18 cellular contexts compared by ENCODE assay signal in the genomic region with DNA sequence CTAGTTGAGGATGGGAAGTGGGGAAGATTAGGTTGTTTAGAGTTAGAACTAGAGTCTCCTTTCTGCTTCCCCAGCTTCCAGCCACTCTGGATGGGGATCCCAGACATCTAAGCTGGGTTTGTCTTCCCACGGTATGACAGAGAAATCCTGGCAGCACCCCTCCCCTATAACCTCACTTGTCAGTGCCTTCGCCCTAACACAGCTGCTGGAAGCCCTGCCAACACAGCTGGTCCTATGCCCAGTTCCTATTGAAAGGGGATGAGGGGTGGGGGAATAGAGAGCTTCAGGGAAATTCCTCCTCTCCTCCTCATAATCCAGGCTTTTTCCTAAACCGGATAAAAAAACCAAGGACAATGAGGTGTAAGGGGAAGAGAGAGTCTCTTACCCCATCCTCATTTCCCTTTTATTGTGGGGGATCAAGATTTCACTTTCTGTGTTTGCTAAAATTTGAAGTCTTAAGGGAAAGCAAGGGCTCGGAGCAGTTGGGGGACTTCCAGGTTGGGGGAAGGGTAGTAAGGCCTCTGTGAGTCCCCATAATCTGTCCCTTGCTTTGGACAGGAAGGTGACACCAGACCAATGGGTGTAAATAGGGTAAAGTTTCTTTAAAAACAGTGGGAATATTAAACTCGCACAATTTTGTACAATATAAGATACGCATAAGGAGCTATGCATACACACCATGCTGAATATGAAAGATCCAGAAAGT. TPM values are rescaled to one million over a fixed set of nuclear protein-coding genes. Genes with fewer than 3 reads are reported as not detected.
DNase-seq lines count a peak whose midpoint lies in the region; ATAC-seq, FAIRE-seq and TF ChIP-seq lines count a peak whose summit lies in the region.
"Had no signal": no experiment of that assay in that cellular context is flagged by ENCODE, and none has a peak within 500 bp of the region (broad histone marks: within the 10 kb centered on the region; RNA-seq: fewer than 3 reads in every experiment).

No MANE protein-coding gene starts in this region.

- peaks cover 4% of the 10 kb centered on the region for H3K4me1 Mint-ChIP-seq in activated naive CD4-positive, alpha-beta T cell treated with anti-CD3 and anti-CD28 coated beads, Interleukin-2, amount 50 U/mL, for 24 hours
- H3K4me1 Mint-ChIP-seq: neural progenitor cell, WTC11 had no signal

- no peak overlapping the region for H3K18ac ChIP-seq in mesenchymal stem cell (ENCODE audit: low read depth in 1 of 2, low read length in 2 of 2)

- peak overlapping the region; percentile 18 for H3K27ac Mint-ChIP-seq in activated naive CD4-positive, alpha-beta T cell treated with anti-CD3 and anti-CD28 coated beads, Interleukin-2, amount 50 U/mL, for 24 hours
- H3K27ac Mint-ChIP-seq: WTC11 had no signal

- H2AFZ ChIP-seq in mesenchymal stem cell (ENCODE audit: low read depth, low read length), result no peak overlapping the region
- H2AFZ ChIP-seq: neural progenitor cell had no signal

- H3K27me3 Mint-ChIP-seq in activated naive CD4-positive, alpha-beta T cell treated with anti-CD3 and anti-CD28 coated beads, Interleukin-2, amount 50 U/mL, for 24 hours, result no peaks in the 10 kb centered on the region

- no peak overlapping the region for H3K14ac ChIP-seq in mesenchymal stem cell (ENCODE audit: low read length in 2 of 2)

- H3K36me3 ChIP-seq in mesenchymal stem cell (ENCODE audit: control insufficient read depth in 1 of 2, insufficient read depth in 2 of 2, low read depth in 1 of 2, low read length in 2 of 2) (peaks cover 61 to 76% of the 10 kb centered on the region in 2 experiments), subcutaneous abdominal adipose tissue (ENCODE audit: control insufficient read depth in 5 of 5, insufficient read depth in 5 of 5, low read length in 5 of 5) (peaks cover 7 to 83% (median 70%) of the 10 kb centered on the region in 5 donors), testis (ENCODE audit: low read depth, missing control alignments) (peaks cover 4% of the 10 kb centered on the region)
- H3K36me3 ChIP-seq: neural progenitor cell had no signal

- H3K9ac ChIP-seq in mesenchymal stem cell (ENCODE audit: low read length) (peak overlapping the region; percentile 12), subcutaneous abdominal adipose tissue (ENCODE audit: low read length in 5 of 5) (peak overlapping the region in 4 of 5 donors; percentile 1 to 44 (median 30))
- H3K9ac ChIP-seq: neural progenitor cell had no signal

- no peak overlapping the region for H2BK5ac ChIP-seq in mesenchymal stem cell (ENCODE audit: low read depth, low read length, poor library complexity, severe bottlenecking)

- H3K9me3 ChIP-seq in mesenchymal stem cell (ENCODE audit: control insufficient read depth, low read length) (no peaks in the 10 kb centered on the region), subcutaneous abdominal adipose tissue (ENCODE audit: control insufficient read depth in 5 of 5, low read length in 5 of 5) (no peaks in the 10 kb centered on the region), testis (no peaks in the 10 kb centered on the region)
- H3K9me3 ChIP-seq: heart right ventricle, left lung had no signal

- no peak overlapping the region for H2BK12ac ChIP-seq in mesenchymal stem cell (ENCODE audit: low read length in 2 of 2)

- no peak overlapping the region for H2BK120ac ChIP-seq in mesenchymal stem cell (ENCODE audit: low read depth, low read length)

- no peak overlapping the region for H3K23ac ChIP-seq in mesenchymal stem cell (ENCODE audit: low read length in 2 of 2)

- no peak for TF ChIP-seq CTCF in dorsolateral prefrontal cortex (IDR thresholded peaks at IDR 0.05 in 54 of 56, conservative IDR thresholded peaks at IDR 0.05 in 2 of 56; ENCODE audit: low read depth in 1 of 56, partially characterized antibody in 56 of 56)
- no peak for TF ChIP-seq CTCF in testis (IDR thresholded peaks at IDR 0.05)

- intact Hi-C loops in dorsolateral prefrontal cortex (cut with DNase I) (loop anchor here in 1 of 2 donors (10.0 kb wide), 1 partner anchor 440 kb away; a partner anchor contains a TSS), testis (cut with DNase I; ENCODE audit: low total_unique reads) (no loop called here)

- no peak for DNase-seq in activated naive CD4-positive, alpha-beta T cell treated with anti-CD3 and anti-CD28 coated beads, Interleukin-2, amount 50 U/mL, for 16 hours
- DNase-seq in dorsolateral prefrontal cortex, result peak in 9 of 10 donors; percentile 67 to 89 (median 80)
- DNase-seq in mesenchymal stem cell, result no peak
- DNase-seq in testis, result no peak
- no peak for DNase-seq in urothelium cell line (ENCODE audit: low spot score)
- DNase-seq: amniotic stem cell; effector CD8-positive, alpha-beta T cell; heart right ventricle; left lung; NCI-H2227 treated with DMSO at 0.1 percent for 48 hours; trophoblast cell had no signal

- ATAC-seq in HG02840 (IDR thresholded peaks at IDR 0.05; ENCODE audit: low FRiP score, unreplicated experiment), result no peak

- no peak overlapping the region for H3K4me2 ChIP-seq in mesenchymal stem cell (ENCODE audit: low read length, poor library complexity, severe bottlenecking)
- H3K4me2 ChIP-seq: neural progenitor cell had no signal

- no peak overlapping the region for H2BK15ac ChIP-seq in mesenchymal stem cell (ENCODE audit: low read depth, poor library complexity, severe bottlenecking)

- H2AK5ac ChIP-seq in mesenchymal stem cell (ENCODE audit: low read length, severe bottlenecking), result no peak overlapping the region

- H3K9me3 Mint-ChIP-seq in activated naive CD4-positive, alpha-beta T cell treated with anti-CD3 and anti-CD28 coated beads, Interleukin-2, amount 50 U/mL, for 24 hours, result no peaks in the 10 kb centered on the region
- H3K9me3 Mint-ChIP-seq: neural progenitor cell, WTC11 had no signal

- FAIRE-seq in urothelium cell line (lab: Jason Lieb, UNC), result no peak
- FAIRE-seq: HTR-8/SVneo had no signal

- H3K36me3 Mint-ChIP-seq in activated naive CD4-positive, alpha-beta T cell treated with anti-CD3 and anti-CD28 coated beads, Interleukin-2, amount 50 U/mL, for 24 hours, result peaks cover 8% of the 10 kb centered on the region

- TF ChIP-seq POLR2A in testis (IDR thresholded peaks at IDR 0.05), result no peak

- H4K8ac ChIP-seq in mesenchymal stem cell (ENCODE audit: low read length), result no peak overlapping the region

- H3K4me3 Mint-ChIP-seq in activated naive CD4-positive, alpha-beta T cell treated with anti-CD3 and anti-CD28 coated beads, Interleukin-2, amount 50 U/mL, for 24 hours, result no peak overlapping the region
- H3K4me3 Mint-ChIP-seq: neural progenitor cell, WTC11 had no signal

- no peak overlapping the region for H3K4ac ChIP-seq in mesenchymal stem cell (ENCODE audit: low read depth in 1 of 2, low read length in 2 of 2)

- H4K91ac ChIP-seq in mesenchymal stem cell (ENCODE audit: low read length), result no peak overlapping the region

- H3K4me1 ChIP-seq in mesenchymal stem cell (ENCODE audit: control insufficient read depth, insufficient read depth, low read depth, low read length) (no peaks in the 10 kb centered on the region), subcutaneous abdominal adipose tissue (ENCODE audit: control insufficient read depth in 5 of 5, insufficient read depth in 5 of 5, low read length in 5 of 5) (peaks cover 0 to 14% (median 12%) of the 10 kb centered on the region in 5 donors), testis (no peaks in the 10 kb centered on the region)
- H3K4me1 ChIP-seq: left lung, neural progenitor cell had no signal

- H3K27me3 ChIP-seq in dorsolateral prefrontal cortex, result no peaks in the 10 kb centered on the region
- H3K27me3 ChIP-seq in mesenchymal stem cell (ENCODE audit: control insufficient read depth in 1 of 2, insufficient read depth in 1 of 2, low read length in 2 of 2), result no peaks in the 10 kb centered on the region
- H3K27me3 ChIP-seq in subcutaneous abdominal adipose tissue (ENCODE audit: control insufficient read depth in 5 of 5, insufficient read depth in 4 of 5, low read length in 5 of 5), result no peaks in the 10 kb centered on the region
- no peaks in the 10 kb centered on the region for H3K27me3 ChIP-seq in testis
- H3K27me3 ChIP-seq: heart right ventricle, left lung, neural progenitor cell had no signal

- H3K27ac ChIP-seq in dorsolateral prefrontal cortex, result peak overlapping the region in 58 of 59 donors; percentile 52 to 93 (median 81)
- H3K27ac ChIP-seq in mesenchymal stem cell (ENCODE audit: low read length, poor library complexity, severe bottlenecking), result no peak overlapping the region
- peak overlapping the region; percentile 54 for H3K27ac ChIP-seq in subcutaneous abdominal adipose tissue (ENCODE audit: low read depth, low read length)
- no peak overlapping the region for H3K27ac ChIP-seq in testis
- H3K27ac ChIP-seq: left lung, neural progenitor cell had no signal

- H3K4me3 ChIP-seq in dorsolateral prefrontal cortex (peak overlapping the region in 31 of 59 donors; percentile 0 to 46 (median 27)), mesenchymal stem cell (ENCODE audit: insufficient read depth in 1 of 2, low read depth in 1 of 2, low read length in 2 of 2) (no peak overlapping the region), subcutaneous abdominal adipose tissue (ENCODE audit: low read depth in 1 of 5, low read length in 5 of 5) (no peak overlapping the region), testis (no peak overlapping the region)
- H3K4me3 ChIP-seq: heart right ventricle, left lung, neural progenitor cell had no signal

- 98% methylated on average over 3 of the region's 6 CpGs for WGBS in mesenchymal stem cell
- WGBS in testis, 2 donors, result 64 to 77% methylated on average over 6 of the region's 6 CpGs

- peaks cover 4% of the 10 kb centered on the region for H3K79me1 ChIP-seq in mesenchymal stem cell (replicated peaks; ENCODE audit: low read length, poor library complexity, severe bottlenecking)

RNA-seq across cellular contexts. Expression of a gene that starts 0.6 kb away (rescaled TPM):
- total RNA-seq in dorsolateral prefrontal cortex (1 to 10 TPM in 27 of 120 experiments, under 1 TPM in 7, not detected in 86; 0.60 to 2.8 (median 1.3) TPM), testis (not detected)
- 0.06 TPM for polyA plus RNA-seq in mesenchymal stem cell (2013, experiment 1 of 2)
- 0.14 TPM for polyA plus RNA-seq in mesenchymal stem cell (2013, experiment 2 of 2)
- 2.1 TPM for polyA plus RNA-seq in testis (ENCODE audit: insufficient read depth, low read depth, low replicate concordance)

RNA-seq across cellular contexts. Expression of a gene that starts 9.2 kb away (rescaled TPM):
- total RNA-seq in dorsolateral prefrontal cortex, result 10 to 100 TPM; 20.8 to 38.5 (median 28.7) TPM
- polyA plus RNA-seq in mesenchymal stem cell (2013, experiment 1 of 2), result 51.1 TPM
- polyA plus RNA-seq in mesenchymal stem cell (2013, experiment 2 of 2), result 52.4 TPM
- total RNA-seq in testis, result 10 to 100 TPM; 27.5 to 31.7 TPM
- polyA plus RNA-seq in testis (ENCODE audit: insufficient read depth, low read depth, low replicate concordance), result 46.0 TPM

RNA-seq across cellular contexts. Expression of a gene that starts 9.5 kb away (rescaled TPM):
- 10 to 100 TPM; 11.8 to 24.4 (median 17.1) TPM for total RNA-seq in dorsolateral prefrontal cortex
- 5.9 TPM for polyA plus RNA-seq in mesenchymal stem cell (2013, experiment 1 of 2)
- 5.2 TPM for polyA plus RNA-seq in mesenchymal stem cell (2013, experiment 2 of 2)
- total RNA-seq in testis, result 10 to 100 TPM; 14.9 to 17.0 TPM
- 9.5 TPM for polyA plus RNA-seq in testis (ENCODE audit: insufficient read depth, low read depth, low replicate concordance)

RNA-seq across cellular contexts. Expression of a gene that starts 14.8 kb away (rescaled TPM):
- 10 to 100 TPM; 29.6 to 76.5 (median 50.5) TPM for total RNA-seq in dorsolateral prefrontal cortex
- 41.7 TPM for polyA plus RNA-seq in mesenchymal stem cell (2013, experiment 1 of 2)
- 39.3 TPM for polyA plus RNA-seq in mesenchymal stem cell (2013, experiment 2 of 2)
- total RNA-seq in testis, result 10 to 100 TPM; 31.9 to 42.7 TPM
- 57.9 TPM for polyA plus RNA-seq in testis (ENCODE audit: insufficient read depth, low read depth, low replicate concordance)

RNA-seq across cellular contexts. Expression of a gene that starts 18.7 kb away (rescaled TPM):
- total RNA-seq in dorsolateral prefrontal cortex (1 to 10 TPM in 102 of 120 experiments, under 1 TPM in 14, not detected in 4; 0.40 to 6.4 (median 1.9) TPM), testis (under 1 TPM; 0.55 to 0.99 TPM)
- polyA plus RNA-seq in mesenchymal stem cell (2013, experiment 1 of 2), result not detected
- not detected for polyA plus RNA-seq in mesenchymal stem cell (2013, experiment 2 of 2)
- polyA plus RNA-seq in testis (ENCODE audit: insufficient read depth, low read depth, low replicate concordance), result 2.1 TPM
- total RNA-seq: A673 had no signal

Comparison
In these comparisons a context has a peak if more than half of its experiments do, and no peak if none do; other contexts are left out.
1. DNase-seq: peak in dorsolateral prefrontal cortex (9 of 10); none in activated naive CD4-positive, alpha-beta T cell treated with anti-CD3 and anti-CD28 coated beads, Interleukin-2, amount 50 U/mL, for 16 hours (single experiment), mesenchymal stem cell (single experiment), testis (single experiment) and urothelium cell line (single experiment).
2. H3K27ac ChIP-seq: peak in dorsolateral prefrontal cortex (58 of 59) and subcutaneous abdominal adipose tissue (single experiment); none in mesenchymal stem cell (single experiment) and testis (0 of 2).
3. H3K4me3 ChIP-seq: peak in dorsolateral prefrontal cortex (31 of 59); none in mesenchymal stem cell (0 of 2), subcutaneous abdominal adipose tissue (0 of 5) and testis (0 of 2).